In genomic region chr3:49539659-49540560, GRCh38 we compare ENCODE assay signal across 1 cellular context.
A peak's percentile ranks its signal among the peaks of the same experiment; 100 is the strongest.
TF ChIP-seq lines count a peak whose summit lies in the region.

No MANE protein-coding gene starts in this region.

TF ChIP-seq in WTC11, 78 proteins besides CTCF, POLR2A, EP300 and RAD21 (continued from another document):
- TF ChIP-seq ETV6 (CRISPR knock-in tag; IDR thresholded peaks at IDR 0.05) (peak; percentile 88), GTF2I (CRISPR knock-in tag; conservative IDR thresholded peaks at IDR 0.05) (no peak), E2F1 (CRISPR knock-in tag; IDR thresholded peaks at IDR 0.05) (peak; percentile 51; the same call in 1 of the 2 replicates), PREB (CRISPR knock-in tag; IDR thresholded peaks at IDR 0.05; ENCODE audit: borderline replicate concordance) (no peak), TEAD4 (CRISPR knock-in tag; IDR thresholded peaks at IDR 0.05) (no peak), SP1 (CRISPR knock-in tag; conservative IDR thresholded peaks at IDR 0.05) (peak; percentile 95), NR1H2 (CRISPR knock-in tag; IDR thresholded peaks at IDR 0.05) (no peak), USF2 (CRISPR knock-in tag; IDR thresholded peaks at IDR 0.05) (no peak), FOXK1 (CRISPR knock-in tag; IDR thresholded peaks at IDR 0.05) (0 out of 2 replicates have a peak, but pooled peaks have one; percentile 44), ZNF423 (CRISPR knock-in tag; IDR thresholded peaks at IDR 0.05) (no peak), TP53 (CRISPR knock-in tag; IDR thresholded peaks at IDR 0.05) (no peak), ZNF121 (CRISPR knock-in tag; IDR thresholded peaks at IDR 0.05) (no peak), ZNF671 (CRISPR knock-in tag; IDR thresholded peaks at IDR 0.05) (no peak), CREM (CRISPR knock-in tag; IDR thresholded peaks at IDR 0.05) (no peak), ZNF396 (CRISPR knock-in tag; IDR thresholded peaks at IDR 0.05; ENCODE audit: borderline replicate concordance) (no peak), ZNF263 (CRISPR knock-in tag; IDR thresholded peaks at IDR 0.05; ENCODE audit: low read depth) (no peak), GABPB1 (CRISPR knock-in tag; IDR thresholded peaks at IDR 0.05) (no peak; the same call in 1 of the 2 replicates), MYBL2 (CRISPR knock-in tag; IDR thresholded peaks at IDR 0.05) (no peak), AFF4 (CRISPR knock-in tag; IDR thresholded peaks at IDR 0.05; ENCODE audit: borderline replicate concordance) (0 out of 2 replicates have a peak, but pooled peaks have one; percentile 48), MAX (CRISPR knock-in tag; IDR thresholded peaks at IDR 0.05) (0 out of 2 replicates have a peak, but pooled peaks have one; percentile 24), PRDM15 (CRISPR knock-in tag; IDR thresholded peaks at IDR 0.05) (peak; percentile 24; the same call in 1 of the 2 replicates), SMAD3 (CRISPR knock-in tag; IDR thresholded peaks at IDR 0.05; ENCODE audit: borderline replicate concordance) (peak; percentile 61; the same call in 1 of the 2 replicates)
